Comparison of ENCODE assay signal across 2 cellular contexts in genomic region chr4:15563871-15564270, GRCh38.
TF ChIP-seq lines count a peak whose summit lies in the region.

No MANE protein-coding gene starts in this region.

TF ChIP-seq in liver, 16 proteins besides CTCF, POLR2A, EP300 and RAD21 (continued from another document):
- no peak for TF ChIP-seq ZBTB33 (IDR thresholded peaks at IDR 0.05)
- peak; percentile 67 for TF ChIP-seq REST (IDR thresholded peaks at IDR 0.05)
- TF ChIP-seq FOXA1 (IDR thresholded peaks at IDR 0.05), result no peak
- TF ChIP-seq EGR1 (IDR thresholded peaks at IDR 0.05; ENCODE audit: low read depth in 2 of 2), result no peak
- no peak for TF ChIP-seq NR2F2 (IDR thresholded peaks at IDR 0.05)
- TF ChIP-seq HNF4A (conservative IDR thresholded peaks at IDR 0.05), result no peak
- TF ChIP-seq SP1 (IDR thresholded peaks at IDR 0.05), result no peak

TF ChIP-seq in Ishikawa, 13 proteins besides CTCF, POLR2A, EP300 and RAD21 (continued from another document):
- no peak for TF ChIP-seq MAX (IDR thresholded peaks at IDR 0.05)
